In the genomic region with DNA sequence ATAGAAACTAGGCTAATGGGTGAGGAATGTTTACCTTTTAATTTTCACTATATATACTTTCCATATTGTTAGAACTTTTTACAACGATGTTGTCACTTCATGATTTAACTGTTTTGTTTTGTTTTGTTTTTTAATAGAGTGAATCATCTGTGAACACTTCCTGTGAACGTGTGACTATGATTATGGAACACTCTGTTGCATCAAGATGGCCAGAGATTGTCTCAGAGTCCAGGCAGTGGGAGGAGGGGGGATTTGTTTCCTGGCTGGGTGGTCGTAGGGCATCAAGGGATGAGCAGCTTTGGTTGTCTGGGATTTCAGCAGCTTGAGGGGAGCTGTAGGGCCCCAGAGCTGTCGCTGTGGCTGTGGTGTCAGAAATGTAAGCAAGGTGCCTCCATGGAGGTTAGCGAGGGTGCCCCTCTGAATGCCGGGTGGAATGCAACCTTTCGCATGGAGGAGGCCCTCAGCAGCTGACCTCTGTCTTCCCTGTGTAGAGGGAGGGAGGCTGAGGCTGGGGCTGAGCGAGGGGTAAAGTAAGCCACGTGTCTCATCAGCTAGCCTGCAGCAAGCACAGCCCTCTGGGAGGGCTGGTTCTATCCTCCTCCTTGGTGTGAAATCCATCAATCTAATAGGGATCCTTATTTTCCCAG, we compare ENCODE assay signal across 15 cellular contexts. TPM values are rescaled to one million over a fixed set of nuclear protein-coding genes. Genes with fewer than 3 reads are reported as not detected.
DNase-seq lines count a peak whose midpoint lies in the region; FAIRE-seq and TF ChIP-seq lines count a peak whose summit lies in the region.
"Had no signal": no experiment of that assay in that cellular context is flagged by ENCODE, and none has a peak within 500 bp of the region (broad histone marks: within the 10 kb centered on the region; RNA-seq: fewer than 3 reads in every experiment).

No MANE protein-coding gene starts in this region.

- intact Hi-C loops in tibial artery (cut with DNase I; ENCODE audit: low total_unique reads): loop anchor here (10.0 kb wide), 2 partner anchors 179 to 329 kb away; a partner anchor contains a TSS

- H3K36me3 ChIP-seq in tibial artery: no peaks in the 10 kb centered on the region

- no peak overlapping the region for H3K4me3 ChIP-seq in tibial artery

- peak; percentile 66 for DNase-seq in ELR (ENCODE audit: low read depth)
- DNase-seq in SK-N-DZ (ENCODE audit: low spot score): peak; percentile 38
- peak; percentile 32 for DNase-seq in fibroblast of peridontal ligament (ENCODE audit: extremely low read depth)
- DNase-seq in retina: peak; percentile 41
- DNase-seq in NCI-H345 treated with DMSO at 0.1 percent for 48 hours (lab: John Stamatoyannopoulos, UW; ENCODE audit: unreplicated experiment): no peak
- DNase-seq in tibial artery: no peak
- DNase-seq in activated CD4-positive, CD25-positive, alpha-beta regulatory T cell treated with anti-CD3 and anti-CD28 coated beads, Interleukin-2, amount 50 U/mL, for 72 hours: no peak
- no peak for DNase-seq in urothelium cell line (ENCODE audit: low spot score)
- DNase-seq: activated CD4-positive, alpha-beta T cell treated with anti-CD3 and anti-CD28 coated beads, Interleukin-2, amount 50 U/mL, for 4 hours; effector CD4-positive, alpha-beta T cell; immature natural killer cell; KBM-7; NCI-H1436 treated with DMSO at 0.1 percent for 48 hours; NCI-H524 treated with DMSO at 0.1 percent for 48 hours; T-helper 9 cell had no signal

- no peak overlapping the region for H3K27ac ChIP-seq in tibial artery

- FAIRE-seq in urothelium cell line (lab: Jason Lieb, UNC): no peak

- peaks cover 0 to 6% (median 3%) of the 10 kb centered on the region in 4 donors for H3K4me1 ChIP-seq in tibial artery

- no peaks in the 10 kb centered on the region for H3K9me3 ChIP-seq in tibial artery

- TF ChIP-seq CTCF in tibial artery (IDR thresholded peaks at IDR 0.05): no peak

- no peaks in the 10 kb centered on the region for H3K27me3 ChIP-seq in tibial artery

RNA-seq across cellular contexts. Expression of a gene that starts 21.4 kb away (rescaled TPM):
- polyA plus RNA-seq in SK-N-DZ (2014; cell fraction: cytosol; rRNA removed): 74.5 and 81.0 TPM in 2 replicates
- polyA plus RNA-seq in SK-N-DZ (2014; cell fraction: nucleus; rRNA removed): 34.4 and 40.4 TPM in 2 replicates

Comparison
In these comparisons a context has a peak if more than half of its experiments do, and no peak if none do; other contexts are left out.
1. DNase-seq: peak in ELR (single experiment), SK-N-DZ (single experiment), fibroblast of peridontal ligament (single experiment) and retina (single experiment); none in NCI-H345 treated with DMSO at 0.1 percent for 48 hours (single experiment), tibial artery (0 of 2), activated CD4-positive, CD25-positive, alpha-beta regulatory T cell treated with anti-CD3 and anti-CD28 coated beads, Interleukin-2, amount 50 U/mL, for 72 hours (single experiment) and urothelium cell line (single experiment).